ENCODE assay signal across 17 cellular contexts in genomic region chr2:197052371-197052770, GRCh38.
DNase-seq lines count a peak whose midpoint lies in the region; ATAC-seq, FAIRE-seq and TF ChIP-seq lines count a peak whose summit lies in the region.
"Had no signal": no experiment of that assay in that cellular context is flagged by ENCODE, and none has a peak within 500 bp of the region (broad histone marks: within the 10 kb centered on the region; RNA-seq: fewer than 3 reads in every experiment).

No MANE protein-coding gene starts in this region.

- peak in 1 of 3 donors; percentile 39 for ATAC-seq in natural killer cell
- ATAC-seq: upper lobe of right lung had no signal

- DNase-seq in T-helper 1 cell (no peak), NCI-H1105 (lab: John Stamatoyannopoulos, UW) (peak; percentile 93), SK-N-SH (peak; percentile 39), natural killer cell (no peak), cerebellar nuclear complex (lab: John Stamatoyannopoulos, UW) (no peak), NCI-H1417 treated with DMSO at 0.1 percent for 48 hours (lab: John Stamatoyannopoulos, UW) (no peak), HTR-8/SVneo (ENCODE audit: insufficient read length, low spot score) (no peak)
- DNase-seq: Caco-2; NCI-H774; stimulated activated CD4-positive, alpha-beta T cell treated with anti-CD3 and anti-CD28 coated beads, Interleukin-4, amount 100 ng/mL, for 4 hours; upper lobe of right lung had no signal

- H3K9me3 Mint-ChIP-seq in T-helper 1 cell treated with Interleukin-12 subunit alpha and Interleukin-12 subunit beta and Interleukin-4 antibody, amounts not matched to agents 30 μg/mL and 1 μg/mL, for 36 hours = peaks cover 35% of the 10 kb centered on the region
- peaks cover 3 to 9% of the 10 kb centered on the region in 2 donors for H3K9me3 Mint-ChIP-seq in natural killer cell

- peak; percentile 11 to 96; a peak in 2 of 4 replicates for TF ChIP-seq EP300 in SK-N-SH (IDR thresholded peaks at IDR 0.05; ENCODE audit: borderline replicate concordance in 1 of 2, low read depth in 1 of 2, low read length in 1 of 2)

- H3K4me1 ChIP-seq in SK-N-SH (ENCODE audit: control insufficient read depth in 1 of 2, insufficient read depth in 2 of 2, low read depth in 1 of 2, low read length in 1 of 2) = peaks cover 0 to 12% of the 10 kb centered on the region in 2 experiments; a peak in 2 of 4 replicates
- H3K4me1 ChIP-seq: Caco-2, upper lobe of right lung had no signal

- FAIRE-seq in HTR-8/SVneo (lab: Jason Lieb, UNC) = no peak
- FAIRE-seq: A204.1, H1 had no signal

- no peak overlapping the region for H2AFZ ChIP-seq in SK-N-SH (ENCODE audit: low read depth)

- peaks cover 84% of the 10 kb centered on the region for H3K36me3 Mint-ChIP-seq in T-helper 1 cell treated with Interleukin-12 subunit alpha and Interleukin-12 subunit beta and Interleukin-4 antibody, amounts not matched to agents 30 μg/mL and 1 μg/mL, for 36 hours (ENCODE audit: low read depth)
- H3K36me3 Mint-ChIP-seq in natural killer cell = peaks cover 31% of the 10 kb centered on the region

- 27% methylated on average over 4 of the region's 4 CpGs for WGBS in SK-N-SH (ENCODE audit: low lambda C conversion rate)

- H3K9ac ChIP-seq in SK-N-SH = no peak overlapping the region

- no peaks in the 10 kb centered on the region for H3K79me2 ChIP-seq in SK-N-SH (ENCODE audit: insufficient read depth)

- no peak overlapping the region for H3K4me3 Mint-ChIP-seq in T-helper 1 cell treated with Interleukin-12 subunit alpha and Interleukin-12 subunit beta and Interleukin-4 antibody, amounts not matched to agents 30 μg/mL and 1 μg/mL, for 36 hours
- H3K4me3 Mint-ChIP-seq in natural killer cell = no peak overlapping the region
- H3K4me3 Mint-ChIP-seq: memory B cell had no signal

- TF ChIP-seq CTCF in SK-N-SH (IDR thresholded peaks at IDR 0.05) (no peak), natural killer cell (IDR thresholded peaks at IDR 0.05) (no peak)

- peaks cover 12% of the 10 kb centered on the region; the same call in 1 of the 2 replicates for H3K9me3 ChIP-seq in SK-N-SH
- H3K9me3 ChIP-seq: neutrophil had no signal

- no peaks in the 10 kb centered on the region for H3F3A ChIP-seq in SK-N-SH (replicated peaks; ENCODE audit: insufficient read depth)

- peaks cover 3 to 6% of the 10 kb centered on the region in 2 experiments for H3K36me3 ChIP-seq in SK-N-SH (replicated peaks in 1 of 2; ENCODE audit: control insufficient read depth in 1 of 2, insufficient read depth in 2 of 2, low read length in 1 of 2)
- H3K36me3 ChIP-seq: cardiac muscle cell had no signal

- no peaks in the 10 kb centered on the region for H3K27me3 ChIP-seq in SK-N-SH (ENCODE audit: insufficient read depth)
- H3K27me3 ChIP-seq: cardiac muscle cell, neutrophil, upper lobe of right lung had no signal

- intact Hi-C loops in natural killer cell (cut with micrococcal nuclease) = no loop called here

- H3K4me3 ChIP-seq in SK-N-SH (ENCODE audit: low read depth in 2 of 2, low read length in 1 of 2) = no peak overlapping the region
- H3K4me3 ChIP-seq: cardiac muscle cell, upper lobe of right lung had no signal

- H3K4me1 Mint-ChIP-seq in T-helper 1 cell treated with Interleukin-12 subunit alpha and Interleukin-12 subunit beta and Interleukin-4 antibody, amounts not matched to agents 30 μg/mL and 1 μg/mL, for 36 hours (ENCODE audit: low read depth) = peaks cover 14% of the 10 kb centered on the region
- peaks cover 7 to 11% of the 10 kb centered on the region in 2 donors for H3K4me1 Mint-ChIP-seq in natural killer cell

- POLR2A ChIA-PET in SK-N-SH (lab: Yijun Ruan, JAX) = interaction anchor here (0.7 kb wide), 1 partner anchor 37 kb away, joined by 3 read pairs; no protein-coding TSS in a partner anchor

- no peaks in the 10 kb centered on the region for H4K20me1 ChIP-seq in SK-N-SH (ENCODE audit: insufficient read depth)

- H3K27ac ChIP-seq in SK-N-SH (ENCODE audit: low read depth in 2 of 2, low read length in 1 of 2) = peak overlapping the region in 1 of 2 experiments; percentile 95; a peak in 2 of 4 replicates
- H3K27ac ChIP-seq: cardiac muscle cell, neutrophil, upper lobe of right lung had no signal

- H3K27ac Mint-ChIP-seq in T-helper 1 cell treated with Interleukin-12 subunit alpha and Interleukin-12 subunit beta and Interleukin-4 antibody, amounts not matched to agents 30 μg/mL and 1 μg/mL, for 36 hours = peak overlapping the region; percentile 17
- H3K27ac Mint-ChIP-seq in natural killer cell = peak overlapping the region; percentile 74 to 82
- H3K27ac Mint-ChIP-seq: memory B cell had no signal

- H3K4me2 ChIP-seq in SK-N-SH = no peak overlapping the region

- no peaks in the 10 kb centered on the region for H3K27me3 Mint-ChIP-seq in T-helper 1 cell treated with Interleukin-12 subunit alpha and Interleukin-12 subunit beta and Interleukin-4 antibody, amounts not matched to agents 30 μg/mL and 1 μg/mL, for 36 hours (ENCODE audit: low read depth)
- H3K27me3 Mint-ChIP-seq in natural killer cell (ENCODE audit: low read depth in 2 of 2) = no peaks in the 10 kb centered on the region
- H3K27me3 Mint-ChIP-seq: memory B cell had no signal

- CTCF ChIA-PET in SK-N-SH (lab: Yijun Ruan, JAX) = interaction anchor here (1.5 kb wide), 1 partner anchor 39 kb away, joined by 3 read pairs; no protein-coding TSS in a partner anchor

- no peaks in the 10 kb centered on the region for H3K9me2 ChIP-seq in SK-N-SH

- 0 out of 2 replicates have a peak, but pooled peaks have one; percentile 1 for TF ChIP-seq RAD21 in SK-N-SH (IDR thresholded peaks at IDR 0.05; ENCODE audit: low read length)

TF ChIP-seq in SK-N-SH, 30 proteins besides CTCF, POLR2A, EP300 and RAD21:
- TF ChIP-seq POLR2AphosphoS5 (IDR thresholded peaks at IDR 0.05; ENCODE audit: low read depth, low read length) (peak; percentile 13; the same call in 1 of the 2 replicates), RCOR1 (IDR thresholded peaks at IDR 0.05; ENCODE audit: low read length) (peak; percentile 90), MEF2A (IDR thresholded peaks at IDR 0.05; ENCODE audit: borderline replicate concordance, low read depth) (no peak), NFIC (IDR thresholded peaks at IDR 0.05; ENCODE audit: borderline replicate concordance) (peak; percentile 62; the same call in 1 of the 2 replicates), FOSL2 (IDR thresholded peaks at IDR 0.05; ENCODE audit: borderline replicate concordance, low read depth) (no peak), TEAD4 (IDR thresholded peaks at IDR 0.05; ENCODE audit: borderline replicate concordance, insufficient read depth) (peak; percentile 15; the same call in 1 of the 2 replicates), PBX3 (IDR thresholded peaks at IDR 0.05) (no peak), CHD2 (IDR thresholded peaks at IDR 0.05; ENCODE audit: low read length, partially characterized antibody) (peak; percentile 83), REST (IDR thresholded peaks at IDR 0.05; ENCODE audit: low read depth, low read length) (no peak), FOXJ3 (CRISPR knock-in tag; IDR thresholded peaks at IDR 0.05) (peak; percentile 93), GATA2 (CRISPR knock-in tag; IDR thresholded peaks at IDR 0.05) (peak; percentile 93), TCF12 (IDR thresholded peaks at IDR 0.05) (peak; percentile 74)

Comparison
In these comparisons a context has a peak if more than half of its experiments do, and no peak if none do; other contexts are left out.
1. DNase-seq: peak in NCI-H1105 (single experiment) and SK-N-SH (single experiment); none in T-helper 1 cell (0 of 5), natural killer cell (single experiment), cerebellar nuclear complex (0 of 2), NCI-H1417 treated with DMSO at 0.1 percent for 48 hours (single experiment) and HTR-8/SVneo (single experiment).